ENCODE assay signal across 8 cellular contexts in genomic region chr5:58458851-58459275, GRCh38. TPM values are rescaled to one million over a fixed set of nuclear protein-coding genes. Genes with fewer than 3 reads are reported as not detected.
A peak's percentile ranks its signal among the peaks of the same experiment; 100 is the strongest.
DNase-seq lines count a peak whose midpoint lies in the region; ATAC-seq, FAIRE-seq and TF ChIP-seq lines count a peak whose summit lies in the region.

No MANE protein-coding gene starts in this region.

- peaks cover 13% of the 10 kb centered on the region for H3K4me1 ChIP-seq in iPS-18a (ENCODE audit: control insufficient read depth, low read depth, low read length)
- H3K4me1 ChIP-seq in spleen = peaks cover 0 to 37% (median 15%) of the 10 kb centered on the region in 6 donors

- no peaks in the 10 kb centered on the region for H3K9me3 ChIP-seq in iPS-18a (ENCODE audit: control insufficient read depth, low read depth, low read length)
- no peaks in the 10 kb centered on the region for H3K9me3 ChIP-seq in spleen

- H3K9ac ChIP-seq in iPS-18a (ENCODE audit: low read length) = peak overlapping the region; percentile 48

- intact Hi-C loops in spleen (cut with DNase I; ENCODE audit: low total_unique reads) = loop anchor here (5.0 kb wide), 1 partner anchor 572 kb away; no protein-coding TSS in a partner anchor

- CTCF ChIA-PET in activated CD8-positive, alpha-beta T cell treated with anti-CD3 and anti-CD28 coated beads, Interleukin-2, amount 10 ng/mL, durations not matched to agents 7 days and 5 days (lab: Charles Lee) = interaction anchor here (1.5 to 9.6 kb wide), 4 partner anchors 36 to 1160 kb away, joined by 3 to 121 read pairs (median 58); no protein-coding TSS in a partner anchor

- POLR2A ChIA-PET in activated CD8-positive, alpha-beta T cell treated with anti-CD3 and anti-CD28 coated beads, Interleukin-2, amount 10 ng/mL, durations not matched to agents 7 days and 5 days (lab: Charles Lee) = interaction anchor here (1.3 kb wide), 1 partner anchor 13 kb away, joined by 3 read pairs; no protein-coding TSS in a partner anchor

- 9 to 18% (median 9%) methylated on average over 10 of the region's 10 CpGs for WGBS in spleen, 5 donors

- H3K36me3 Mint-ChIP-seq in activated CD8-positive, alpha-beta T cell treated with anti-CD3 and anti-CD28 coated beads, Interleukin-2, amount 10 ng/mL, durations not matched to agents 7 days and 5 days (ENCODE audit: low read depth) = no peaks in the 10 kb centered on the region

- no peak overlapping the region for H3K27ac Mint-ChIP-seq in activated CD8-positive, alpha-beta T cell treated with anti-CD3 and anti-CD28 coated beads, Interleukin-2, amount 10 ng/mL, durations not matched to agents 7 days and 5 days

- TF ChIP-seq CTCF in HFF-Myc (IDR thresholded peaks at IDR 0.05; ENCODE audit: low read depth, low read length, missing control alignments) = no peak
- no peak for TF ChIP-seq CTCF in spleen (IDR thresholded peaks at IDR 0.05 in 8 of 11, conservative IDR thresholded peaks at IDR 0.05 in 3 of 11)

- ATAC-seq in activated CD8-positive, alpha-beta T cell treated with anti-CD3 and anti-CD28 coated beads, Interleukin-2, amount 10 ng/mL, durations not matched to agents 7 days and 5 days = no peak
- no peak for ATAC-seq in GM18909 (IDR thresholded peaks at IDR 0.05; ENCODE audit: poor library complexity, unreplicated experiment)

- H3K4me3 Mint-ChIP-seq in activated CD8-positive, alpha-beta T cell treated with anti-CD3 and anti-CD28 coated beads, Interleukin-2, amount 10 ng/mL, durations not matched to agents 7 days and 5 days = peak overlapping the region; percentile 65

- H3K36me3 ChIP-seq in iPS-18a (ENCODE audit: control insufficient read depth, low read depth, low read length) (peaks cover 36% of the 10 kb centered on the region), spleen (peaks cover 0 to 41% (median 15%) of the 10 kb centered on the region in 6 donors)

- TF ChIP-seq POLR2A in spleen (IDR thresholded peaks at IDR 0.05) (no peak), H54 (IDR thresholded peaks at IDR 0.05; ENCODE audit: low read depth, low read length) (no peak)

- DNase-seq in HFF-Myc (ENCODE audit: extremely low read depth, low read depth) (no peak), spleen (no peak), H54 (ENCODE audit: insufficient read length, low spot score) (no peak), AML-193 (lab: John Stamatoyannopoulos, UW) (no peak)
- no peak for DNase-seq in activated CD8-positive, alpha-beta T cell treated with anti-CD3 and anti-CD28 coated beads, Interleukin-2, amount 10 ng/mL, durations not matched to agents 7 days and 5 days
- no peak for DNase-seq in activated CD4-positive, alpha-beta T cell treated with anti-CD3 and anti-CD28 coated beads for 1 hour

- peaks cover 25% of the 10 kb centered on the region for H3K27me3 Mint-ChIP-seq in activated CD8-positive, alpha-beta T cell treated with anti-CD3 and anti-CD28 coated beads, Interleukin-2, amount 10 ng/mL, durations not matched to agents 7 days and 5 days (ENCODE audit: low read depth)

- H3K27me3 ChIP-seq in iPS-18a (ENCODE audit: control insufficient read depth, insufficient read depth, low read length) = peaks cover 14% of the 10 kb centered on the region
- peaks cover 0 to 20% (median 0%) of the 10 kb centered on the region in 7 donors for H3K27me3 ChIP-seq in spleen (replicated peaks in 1 of 7)

- H3K4me1 Mint-ChIP-seq in activated CD8-positive, alpha-beta T cell treated with anti-CD3 and anti-CD28 coated beads, Interleukin-2, amount 10 ng/mL, durations not matched to agents 7 days and 5 days (ENCODE audit: low read depth) = peaks cover 24% of the 10 kb centered on the region

- peak overlapping the region; percentile 72 for H3K4me3 ChIP-seq in HFF-Myc (replicated peaks; ENCODE audit: low read depth, low read length)
- H3K4me3 ChIP-seq in iPS-18a (ENCODE audit: low read length) = peak overlapping the region; percentile 80
- H3K4me3 ChIP-seq in spleen = peak overlapping the region; percentile 43 to 78 (median 69)

- no peak for FAIRE-seq in H54 (lab: Jason Lieb, UNC)

- H3K9me3 Mint-ChIP-seq in activated CD8-positive, alpha-beta T cell treated with anti-CD3 and anti-CD28 coated beads, Interleukin-2, amount 10 ng/mL, durations not matched to agents 7 days and 5 days (ENCODE audit: insufficient read depth) = no peaks in the 10 kb centered on the region

- H3K27ac ChIP-seq in iPS-18a (ENCODE audit: low read length) (no peak overlapping the region), spleen (peak overlapping the region in 7 of 8 donors; percentile 93 to 99 (median 97))

RNA-seq across cellular contexts. Expression of gene PLK2, which starts 1.0 kb away (rescaled TPM):
- total RNA-seq in activated CD8-positive, alpha-beta T cell treated with anti-CD3 and anti-CD28 coated beads, Interleukin-2, amount 10 ng/mL, durations not matched to agents 7 days and 5 days = 1 to 10 TPM; 2.2 to 3.3 TPM
- total RNA-seq in spleen = 100 to 1,000 TPM; 241 to 519 (median 351) TPM
- polyA plus RNA-seq in spleen = 10 to 100 TPM; 23.2 to 70.8 (median 51.9) TPM

RNA-seq across cellular contexts. Expression of gene GAPT, which starts 32.4 kb away (rescaled TPM):
- total RNA-seq in activated CD8-positive, alpha-beta T cell treated with anti-CD3 and anti-CD28 coated beads, Interleukin-2, amount 10 ng/mL, durations not matched to agents 7 days and 5 days = not detected
- 10 to 100 TPM; 19.3 to 49.6 (median 30.4) TPM for total RNA-seq in spleen
- polyA plus RNA-seq in spleen = 10 to 100 TPM; 39.0 to 56.0 (median 41.7) TPM

Comparison
In these comparisons a context has a peak if more than half of its experiments do, and no peak if none do; other contexts are left out.
1. RNA of gene PLK2, which starts 1.0 kb away (total RNA-seq): 241 to 519 TPM in spleen; 2.2 to 3.3 TPM in activated CD8-positive, alpha-beta T cell treated with anti-CD3 and anti-CD28 coated beads, Interleukin-2, amount 10 ng/mL, durations not matched to agents 7 days and 5 days; every median in the first group is over 10 times any median in the second.
2. RNA of gene GAPT, which starts 32.4 kb away (total RNA-seq): 19.3 to 49.6 TPM in spleen; not detected in activated CD8-positive, alpha-beta T cell treated with anti-CD3 and anti-CD28 coated beads, Interleukin-2, amount 10 ng/mL, durations not matched to agents 7 days and 5 days; every median in the first group is over 10 times any median in the second.
3. Peak in every context shown above with its lines, with median percentiles within 50 percentile points of each other: H3K4me3 ChIP-seq.